ENCODE assay signal across 8 cellular contexts in genomic region chr15:84653910-84654688, GRCh38. TPM values are rescaled to one million over a fixed set of nuclear protein-coding genes. Genes with fewer than 3 reads are reported as not detected.
A peak's percentile ranks its signal among the peaks of the same experiment; 100 is the strongest.
DNase-seq lines count a peak whose midpoint lies in the region; ATAC-seq, FAIRE-seq and TF ChIP-seq lines count a peak whose summit lies in the region.

Gene WDR73 (minus strand): TSS chr15:84654283. CDS start chr15:84654274, 9 bp downstream.

- H3K4me3 ChIP-seq in AG04450 (ENCODE audit: low read depth, low read length), result peak within 1 kb of the TSS; percentile 98

- ATAC-seq in GM18909 (IDR thresholded peaks at IDR 0.05; ENCODE audit: poor library complexity, unreplicated experiment), result peak; percentile 81
- peak; percentile 83 for ATAC-seq in HG03175 (IDR thresholded peaks at IDR 0.05; ENCODE audit: unreplicated experiment)
- peak; percentile 79 to 81 for ATAC-seq in activated CD4-positive, CD25-positive, alpha-beta regulatory T cell treated with anti-CD3 and anti-CD28 coated beads, Interleukin-2, amount 50 U/mL, for 24 hours

- POLR2A ChIA-PET in AG04450 (lab: Yijun Ruan, JAX), result interaction anchor here (0.7 to 1.3 kb wide), 5 partner anchors 17 to 394 kb away, joined by 3 to 4 read pairs (median 3); no protein-coding TSS in a partner anchor

- H3K9me3 ChIP-seq in AG04450 (ENCODE audit: control insufficient read depth, insufficient read depth, low read length), result no peaks in the 10 kb centered on the region

- CTCF ChIA-PET in AG04450 (lab: Charles Lee), result interaction anchor here (0.6 to 1.2 kb wide), 7 partner anchors 35 to 274 kb away, joined by 3 to 4 read pairs (median 3); no protein-coding TSS in a partner anchor

- H3K27ac ChIP-seq in AG04450 (ENCODE audit: low read depth, low read length), result peak within 1 kb of the TSS; percentile 80

- no peaks in the 10 kb centered on the region for H3K27me3 ChIP-seq in AG04450 (ENCODE audit: control insufficient read depth, insufficient read depth, low read length)

- DNase-seq in AG04450 (ENCODE audit: low read depth, low spot score), result peak; percentile 85
- DNase-seq in NCI-H446 (lab: John Stamatoyannopoulos, UW), result peak; percentile 86 to 95
- DNase-seq in cerebellar cortex (ENCODE audit: low spot score), result peak; percentile 96
- peak; percentile 97 for DNase-seq in stimulated activated CD4-positive, alpha-beta T cell treated with anti-CD3 and anti-CD28 coated beads, Interleukin-12 subunit alpha, Interleukin-12 subunit beta, amount 100 ng/mL, for 4 hours

- peak; percentile 60 for FAIRE-seq in islet of Langerhans (lab: Jason Lieb, UNC)

- no peak for TF ChIP-seq CTCF in AG04450 (IDR thresholded peaks at IDR 0.05; ENCODE audit: low read depth, low read length)

RNA-seq across cellular contexts. Expression of gene WDR73, which starts in this region (rescaled TPM):
- polyA plus RNA-seq in AG04450 (2011; rRNA removed), result 18.7 and 19.0 TPM in 2 replicates
- polyA minus RNA-seq in AG04450 (2011; rRNA and poly(A)+ RNA removed), result 18.2 and 21.3 TPM in 2 replicates

Comparison
In these comparisons a context has a peak if more than half of its experiments do, and no peak if none do; other contexts are left out.
1. Peak in every context shown above with its lines: DNase-seq, ATAC-seq, H3K4me3 ChIP-seq and H3K27ac ChIP-seq.